Comparison of ENCODE assay signal across 8 cellular contexts in genomic region chr1:43979261-43979527, GRCh38. TPM values are rescaled to one million over a fixed set of nuclear protein-coding genes. Genes with fewer than 3 reads are reported as not detected.
DNase-seq lines count a peak whose midpoint lies in the region; TF ChIP-seq lines count a peak whose summit lies in the region.
"Had no signal": no experiment of that assay in that cellular context is flagged by ENCODE, and none has a peak within 500 bp of the region (broad histone marks: within the 10 kb centered on the region; RNA-seq: fewer than 3 reads in every experiment).

No MANE protein-coding gene starts in this region.

- H4K20me1 ChIP-seq in smooth muscle cell (ENCODE audit: low read depth) = peaks cover 70% of the 10 kb centered on the region

- no peaks in the 10 kb centered on the region for H3K27me3 ChIP-seq in HUES64 (ENCODE audit: insufficient read depth, low read length)
- no peaks in the 10 kb centered on the region for H3K27me3 ChIP-seq in smooth muscle cell (ENCODE audit: low read depth)
- H3K27me3 ChIP-seq in CD8-positive, alpha-beta memory T cell (ENCODE audit: insufficient read depth, low read length, poor library complexity, severe bottlenecking) = no peaks in the 10 kb centered on the region

- H3K79me2 ChIP-seq in smooth muscle cell (ENCODE audit: low read depth) = peaks cover 31% of the 10 kb centered on the region

- peaks cover 0 to 10% of the 10 kb centered on the region in 2 donors for H3K27me3 Mint-ChIP-seq in CD8-positive, alpha-beta memory T cell

- peak overlapping the region; percentile 98 for H3K4me2 ChIP-seq in smooth muscle cell

- CTCF ChIA-PET in CD8-positive, alpha-beta memory T cell (lab: Charles Lee) = no interaction called here

- under 1% methylated on average over 45 of the region's 45 CpGs for WGBS in HUES64
- WGBS in smooth muscle cell (ENCODE audit: low lambda C conversion rate) = no CpG with 5 or more reads among the region's 45 CpGs

- H3K27ac Mint-ChIP-seq in CD8-positive, alpha-beta memory T cell = no peak overlapping the region

- H3K4me3 ChIP-seq in HUES64 (ENCODE audit: low read length) = peak overlapping the region; percentile 88
- peak overlapping the region; percentile 64 for H3K4me3 ChIP-seq in epithelial cell of proximal tubule (ENCODE audit: low read depth, low read length)
- peak overlapping the region; percentile 75 for H3K4me3 ChIP-seq in smooth muscle cell
- H3K4me3 ChIP-seq in CD8-positive, alpha-beta memory T cell (ENCODE audit: low read length) = no peak overlapping the region

- H2AFZ ChIP-seq in smooth muscle cell (ENCODE audit: low read depth) = no peak overlapping the region

- POLR2A ChIA-PET in CD8-positive, alpha-beta memory T cell (lab: Charles Lee) = no interaction called here

- H3K9me3 Mint-ChIP-seq in CD8-positive, alpha-beta memory T cell = no peaks in the 10 kb centered on the region
- H3K9me3 Mint-ChIP-seq: mesothelial cell of epicardium had no signal

- peaks cover 40 to 52% (median 49%) of the 10 kb centered on the region in 3 donors for H3K4me1 Mint-ChIP-seq in CD8-positive, alpha-beta memory T cell

- H3K27ac ChIP-seq in HUES64 (ENCODE audit: low read depth, low read length) = no peak overlapping the region
- H3K27ac ChIP-seq in smooth muscle cell (ENCODE audit: low read depth) = peak overlapping the region; percentile 25
- H3K27ac ChIP-seq in CD8-positive, alpha-beta memory T cell (ENCODE audit: low read depth, low read length) = no peak overlapping the region

- H3K4me1 ChIP-seq in HUES64 (ENCODE audit: insufficient read depth, low read length) (peaks cover 16% of the 10 kb centered on the region; the same call in 1 of the 2 replicates), smooth muscle cell (ENCODE audit: low read depth) (peaks cover 14% of the 10 kb centered on the region)
- peaks cover 39% of the 10 kb centered on the region for H3K4me1 ChIP-seq in CD8-positive, alpha-beta memory T cell (ENCODE audit: insufficient read depth, low read length)

- no peaks in the 10 kb centered on the region for H3K9me3 ChIP-seq in HUES64 (ENCODE audit: insufficient read depth, low read depth, low read length)
- H3K9me3 ChIP-seq in smooth muscle cell (replicated peaks; ENCODE audit: low read depth) = no peaks in the 10 kb centered on the region
- no peaks in the 10 kb centered on the region for H3K9me3 ChIP-seq in CD8-positive, alpha-beta memory T cell (ENCODE audit: low read length)

- peaks cover 18% of the 10 kb centered on the region for H3F3A ChIP-seq in smooth muscle cell (ENCODE audit: low read depth)

- no peak overlapping the region for H3K4me3 Mint-ChIP-seq in CD8-positive, alpha-beta memory T cell

- peak overlapping the region; percentile 77 for H3K9ac ChIP-seq in HUES64 (ENCODE audit: low read depth, low read length)
- H3K9ac ChIP-seq in smooth muscle cell (ENCODE audit: low read depth) = peak overlapping the region; percentile 76

- TF ChIP-seq CTCF in epithelial cell of proximal tubule (conservative IDR thresholded peaks at IDR 0.05; ENCODE audit: low read depth, low read length) (no peak), smooth muscle cell (IDR thresholded peaks at IDR 0.05; ENCODE audit: borderline replicate concordance, insufficient read depth, poor library complexity, severe bottlenecking) (no peak)

- H3K36me3 Mint-ChIP-seq in CD8-positive, alpha-beta memory T cell = peaks cover 3 to 38% (median 9%) of the 10 kb centered on the region in 3 donors

- H3K36me3 ChIP-seq in HUES64 (ENCODE audit: insufficient read depth, low read length) = peaks cover 39% of the 10 kb centered on the region
- no peaks in the 10 kb centered on the region for H3K36me3 ChIP-seq in smooth muscle cell (ENCODE audit: low read depth)
- H3K36me3 ChIP-seq in CD8-positive, alpha-beta memory T cell (ENCODE audit: insufficient read depth, low read length) = peaks cover 18% of the 10 kb centered on the region

- DNase-seq in epithelial cell of proximal tubule (ENCODE audit: low read depth) (no peak), smooth muscle cell (lab: John Stamatoyannopoulos, UW; ENCODE audit: unreplicated experiment) (no peak), NOMO-1 treated with dmso at 0.1 percent for 144 hours (lab: John Stamatoyannopoulos, UW; ENCODE audit: unreplicated experiment) (no peak), NCI-H128 (lab: John Stamatoyannopoulos, UW; ENCODE audit: unreplicated experiment) (no peak)
- DNase-seq in CD8-positive, alpha-beta memory T cell = no peak
- DNase-seq: stimulated activated naive CD4-positive, alpha-beta T cell had no signal

RNA-seq across cellular contexts. Expression of gene B4GALT2, which starts 0.2 kb away (rescaled TPM):
- polyA plus RNA-seq in HUES64 (2013, experiment 1 of 2) = 55.9 TPM
- polyA plus RNA-seq in HUES64 (2013, experiment 2 of 2) = 64.7 TPM
- total RNA-seq in epithelial cell of proximal tubule = 69.5 and 105 TPM in 2 replicates
- total RNA-seq in smooth muscle cell = 52.4 and 67.0 TPM in 2 replicates
- polyA plus RNA-seq in smooth muscle cell = 113 and 135 TPM in 2 replicates
- total RNA-seq in CD8-positive, alpha-beta memory T cell = 10 to 100 TPM; 39.7 to 41.7 TPM
- polyA plus RNA-seq in CD8-positive, alpha-beta memory T cell = 1.9 TPM

RNA-seq across cellular contexts. Expression of gene ATP6V0B, which starts 4.4 kb away (rescaled TPM):
- polyA plus RNA-seq in HUES64 (2013, experiment 1 of 2) = 126 TPM
- polyA plus RNA-seq in HUES64 (2013, experiment 2 of 2) = 103 TPM
- 139 and 262 TPM in 2 replicates for total RNA-seq in epithelial cell of proximal tubule
- total RNA-seq in smooth muscle cell = 95.3 and 106 TPM in 2 replicates
- 203 and 222 TPM in 2 replicates for polyA plus RNA-seq in smooth muscle cell
- total RNA-seq in CD8-positive, alpha-beta memory T cell = 100 to 1,000 TPM; 184 to 205 TPM
- polyA plus RNA-seq in CD8-positive, alpha-beta memory T cell = 190 TPM

RNA-seq across cellular contexts. Expression of gene DPH2, which starts 9.4 kb away (rescaled TPM):
- polyA plus RNA-seq in HUES64 (2013, experiment 1 of 2) = 46.3 TPM
- polyA plus RNA-seq in HUES64 (2013, experiment 2 of 2) = 36.1 TPM
- total RNA-seq in epithelial cell of proximal tubule = 29.5 and 48.5 TPM in 2 replicates
- total RNA-seq in smooth muscle cell = 9.8 and 23.5 TPM in 2 replicates
- polyA plus RNA-seq in smooth muscle cell = 20.3 and 26.5 TPM in 2 replicates
- total RNA-seq in CD8-positive, alpha-beta memory T cell = 10 to 100 TPM; 85.8 to 94.7 TPM
- polyA plus RNA-seq in CD8-positive, alpha-beta memory T cell = 32.9 TPM

RNA-seq across cellular contexts. Expression of gene CCDC24, which starts 12.2 kb away (rescaled TPM):
- polyA plus RNA-seq in HUES64 (2013, experiment 1 of 2) = 5.8 TPM
- 7.7 TPM for polyA plus RNA-seq in HUES64 (2013, experiment 2 of 2)
- 6.6 and 7.3 TPM in 2 replicates for total RNA-seq in epithelial cell of proximal tubule
- total RNA-seq in smooth muscle cell = 6.5 and 7.3 TPM in 2 replicates
- 11.4 and 16.6 TPM in 2 replicates for polyA plus RNA-seq in smooth muscle cell
- total RNA-seq in CD8-positive, alpha-beta memory T cell = 1 to 10 TPM; 2.7 to 3.4 TPM
- polyA plus RNA-seq in CD8-positive, alpha-beta memory T cell = 0.43 TPM

RNA-seq across cellular contexts. Expression of gene IPO13, which starts 32.4 kb away (rescaled TPM):
- polyA plus RNA-seq in HUES64 (2013, experiment 1 of 2) = 16.5 TPM
- polyA plus RNA-seq in HUES64 (2013, experiment 2 of 2) = 12.1 TPM
- total RNA-seq in epithelial cell of proximal tubule (16.6 and 28.7 TPM in 2 replicates), smooth muscle cell (10.4 and 11.2 TPM in 2 replicates)
- polyA plus RNA-seq in smooth muscle cell = 19.3 and 21.2 TPM in 2 replicates
- 10 to 100 TPM; 28.9 to 32.1 TPM for total RNA-seq in CD8-positive, alpha-beta memory T cell
- 16.0 TPM for polyA plus RNA-seq in CD8-positive, alpha-beta memory T cell
